ENCODE assay signal across 1 cellular context in genomic region chr5:69188811-69189161, GRCh38.
TF ChIP-seq lines count a peak whose summit lies in the region.

No MANE protein-coding gene starts in this region.

TF ChIP-seq in endothelial cell of umbilical vein, 7 proteins besides CTCF, POLR2A, EP300 and RAD21 (continued from another document):
- TF ChIP-seq MAX (IDR thresholded peaks at IDR 0.05; ENCODE audit: insufficient read depth, insufficient read length), result no peak
- TF ChIP-seq POLR2AphosphoS5 (IDR thresholded peaks at IDR 0.05; ENCODE audit: insufficient read depth, low read depth, low read length), result no peak
- no peak for TF ChIP-seq JUN (IDR thresholded peaks at IDR 0.05; ENCODE audit: borderline replicate concordance, insufficient read depth, insufficient read length, low read depth)
